17 cellular contexts compared by ENCODE assay signal in the genomic region with DNA sequence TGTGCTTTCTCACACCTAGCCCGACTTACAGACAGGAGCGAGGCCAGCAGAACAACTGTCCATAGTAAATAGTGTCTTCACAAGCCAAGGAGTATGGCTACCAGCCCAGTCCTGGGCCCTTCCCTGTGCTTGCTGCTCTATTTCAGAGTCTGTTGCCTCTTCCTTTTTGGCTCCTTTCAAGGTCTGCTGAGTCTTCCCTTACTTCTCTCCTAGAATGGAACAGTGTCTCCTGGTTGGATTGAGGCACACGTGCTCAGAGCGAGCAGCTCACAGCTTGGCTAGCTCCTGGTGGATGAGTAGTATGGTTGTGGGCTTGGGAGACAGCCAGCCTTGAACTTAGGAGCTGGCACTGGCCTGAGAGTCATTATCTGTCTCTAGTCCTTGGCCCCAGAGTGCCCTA.
"Had no signal": no experiment of that assay in that cellular context is flagged by ENCODE, and none has a peak within 500 bp of the region (broad histone marks: within the 10 kb centered on the region; RNA-seq: fewer than 3 reads in every experiment).

No MANE protein-coding gene starts in this region.

- H3K27ac ChIP-seq: esophagus squamous epithelium, heart right ventricle, parathyroid adenoma, prostate gland, right lobe of liver, stomach, thoracic aorta, transverse colon had no signal

- H3K27me3 ChIP-seq: esophagus squamous epithelium, heart right ventricle, right lobe of liver, stomach, transverse colon had no signal

- H3K9me3 ChIP-seq: esophagus squamous epithelium, prostate gland, right lobe of liver, stomach, thoracic aorta, transverse colon had no signal

- H3K79me2 ChIP-seq: parathyroid adenoma had no signal

- H2AFZ ChIP-seq: parathyroid adenoma had no signal

- ATAC-seq: heart right ventricle; left lobe of liver; naive thymus-derived CD4-positive, alpha-beta T cell; right lobe of liver had no signal

- H3K9ac ChIP-seq: parathyroid adenoma had no signal

- H3K4me1 ChIP-seq: parathyroid adenoma, prostate gland, right lobe of liver, transverse colon had no signal

- H3K36me3 ChIP-seq: prostate gland, right lobe of liver, thoracic aorta, transverse colon had no signal

- H3K4me3 ChIP-seq: esophagus squamous epithelium, heart right ventricle, prostate gland, right lobe of liver, stomach, thoracic aorta, transverse colon had no signal

- DNase-seq: esophagus squamous epithelium; foreskin melanocyte; heart right ventricle; hypothalamus; islet precursor cell; mammary epithelial cell; naive thymus-derived CD4-positive, alpha-beta T cell; retina; right lobe of liver; stimulated activated naive CD4-positive, alpha-beta T cell; stomach; substantia nigra; transverse colon had no signal
